Comparison of ENCODE assay signal across 11 cellular contexts in the genomic region with DNA sequence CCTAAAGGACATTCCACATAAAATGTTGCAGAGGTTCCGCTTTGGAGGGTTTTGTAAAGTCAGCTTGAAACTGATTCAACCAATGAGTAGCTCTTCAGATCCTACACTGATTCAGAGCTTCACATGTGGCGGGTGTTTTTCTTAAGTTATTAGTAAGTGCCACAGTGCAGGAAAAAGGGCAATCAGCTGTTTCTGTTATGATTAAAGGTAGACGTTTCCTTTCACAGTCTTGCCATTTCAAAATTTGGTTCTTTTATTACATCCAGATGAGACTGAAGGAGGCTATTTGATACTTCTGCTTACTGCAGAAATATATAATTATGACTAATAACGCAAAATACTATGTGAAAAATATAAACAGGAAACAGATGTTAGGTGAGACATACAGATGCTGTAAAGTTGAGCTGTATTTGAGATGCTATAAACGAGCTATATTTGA.
DNase-seq lines count a peak whose midpoint lies in the region; ATAC-seq and TF ChIP-seq lines count a peak whose summit lies in the region.
"Had no signal": no experiment of that assay in that cellular context is flagged by ENCODE, and none has a peak within 500 bp of the region (broad histone marks: within the 10 kb centered on the region; RNA-seq: fewer than 3 reads in every experiment).

No MANE protein-coding gene starts in this region.

- H3K36me3 Mint-ChIP-seq in activated T-cell treated with anti-CD3 and anti-CD28 coated beads, Interleukin-2, amount 50 U/mL, for 72 hours (ENCODE audit: insufficient read depth in 2 of 2), result peaks cover 2 to 3% of the 10 kb centered on the region in 2 donors
- H3K36me3 Mint-ChIP-seq: activated naive CD4-positive, alpha-beta T cell treated with anti-CD3 and anti-CD28 coated beads, Interleukin-2, amount 10 ng/mL, durations not matched to agents 7 days and 5 days had no signal

- H3K9ac ChIP-seq in OCI-LY3 (ENCODE audit: low read length), result peak overlapping the region; percentile 55
- H3K9ac ChIP-seq: BLaER1 had no signal

- no peaks in the 10 kb centered on the region for H3K9me3 ChIP-seq in OCI-LY3 (ENCODE audit: insufficient read depth, low read length)
- H3K9me3 ChIP-seq: BLaER1, SJSA1 had no signal

- H3K4me1 ChIP-seq in OCI-LY3 (ENCODE audit: low read length), result peaks cover 23% of the 10 kb centered on the region
- H3K4me1 ChIP-seq: BLaER1, SJSA1 had no signal

- no peaks in the 10 kb centered on the region for H4K20me1 ChIP-seq in OCI-LY3 (ENCODE audit: insufficient read depth, low read length)
- H4K20me1 ChIP-seq: BLaER1 had no signal

- peak; percentile 72 to 97 for ATAC-seq in activated T-cell treated with anti-CD3 and anti-CD28 coated beads, Interleukin-2, amount 50 U/mL, for 72 hours (replicated peaks in 1 of 2)
- ATAC-seq in HG02678 (IDR thresholded peaks at IDR 0.05; ENCODE audit: unreplicated experiment), result peak; percentile 70
- ATAC-seq in stimulated activated naive CD8-positive, alpha-beta T cell treated with anti-CD3 and anti-CD28 coated beads, Interleukin-15, Interleukin-2, amounts not matched to agents 100 U/mL and 50 U/mL, for 24 hours, result peak; percentile 52

- H3K27ac Mint-ChIP-seq in activated T-cell treated with anti-CD3 and anti-CD28 coated beads, Interleukin-2, amount 50 U/mL, for 72 hours, result peak overlapping the region; percentile 70
- H3K27ac Mint-ChIP-seq: activated naive CD4-positive, alpha-beta T cell treated with anti-CD3 and anti-CD28 coated beads, Interleukin-2, amount 10 ng/mL, durations not matched to agents 7 days and 5 days had no signal

- peak in 1 of 2 donors; percentile 11 for DNase-seq in activated T-cell treated with anti-CD3 and anti-CD28 coated beads, Interleukin-2, amount 50 U/mL, for 72 hours
- no peak for DNase-seq in activated T-cell treated with anti-CD3 and anti-CD28 coated beads, Interleukin-2, amount 50 U/mL, for 1 hour
- DNase-seq in stimulated activated naive CD8-positive, alpha-beta T cell treated with anti-CD3 and anti-CD28 coated beads, Interleukin-15, Interleukin-2, amounts not matched to agents 100 U/mL and 50 U/mL, for 24 hours, result no peak
- DNase-seq in A172 (ENCODE audit: low spot score), result no peak
- no peak for DNase-seq in NK-92 treated with Interleukin-12 subunit alpha and Interleukin-12 subunit beta, amount 100 ng/mL, for 24 hours (lab: John Stamatoyannopoulos, UW)
- no peak for DNase-seq in NOMO-1 treated with DMSO at 0.1 percent for 48 hours (lab: John Stamatoyannopoulos, UW; ENCODE audit: unreplicated experiment)
- DNase-seq: activated naive CD4-positive, alpha-beta T cell treated with anti-CD3 and anti-CD28 coated beads, Interleukin-2, amount 10 ng/mL, durations not matched to agents 7 days and 5 days had no signal

- peaks cover 12% of the 10 kb centered on the region for H3K4me1 Mint-ChIP-seq in activated T-cell treated with anti-CD3 and anti-CD28 coated beads, Interleukin-2, amount 50 U/mL, for 72 hours (ENCODE audit: low read depth)
- H3K4me1 Mint-ChIP-seq: activated naive CD4-positive, alpha-beta T cell treated with anti-CD3 and anti-CD28 coated beads, Interleukin-2, amount 10 ng/mL, durations not matched to agents 7 days and 5 days had no signal

- H3K36me3 ChIP-seq in OCI-LY3 (replicated peaks; ENCODE audit: low read depth, low read length), result no peaks in the 10 kb centered on the region
- H3K36me3 ChIP-seq: BLaER1, SJSA1 had no signal

- TF ChIP-seq CTCF in OCI-LY3 (IDR thresholded peaks at IDR 0.05; ENCODE audit: low read depth, low read length), result no peak

- peak overlapping the region; percentile 39 for H3K4me3 ChIP-seq in OCI-LY3 (ENCODE audit: low read length)
- H3K4me3 ChIP-seq: BLaER1, SJSA1 had no signal

- peak overlapping the region; percentile 65 for H3K4me2 ChIP-seq in OCI-LY3 (ENCODE audit: low read length)
- H3K4me2 ChIP-seq: BLaER1 had no signal

- H3K27me3 Mint-ChIP-seq in activated T-cell treated with anti-CD3 and anti-CD28 coated beads, Interleukin-2, amount 50 U/mL, for 72 hours (ENCODE audit: low read depth), result no peaks in the 10 kb centered on the region
- H3K27me3 Mint-ChIP-seq: activated naive CD4-positive, alpha-beta T cell treated with anti-CD3 and anti-CD28 coated beads, Interleukin-2, amount 10 ng/mL, durations not matched to agents 7 days and 5 days had no signal

- H3K4me3 Mint-ChIP-seq in activated T-cell treated with anti-CD3 and anti-CD28 coated beads, Interleukin-2, amount 50 U/mL, for 72 hours, result peak overlapping the region in 1 of 2 donors; percentile 36
- H3K4me3 Mint-ChIP-seq: activated naive CD4-positive, alpha-beta T cell treated with anti-CD3 and anti-CD28 coated beads, Interleukin-2, amount 10 ng/mL, durations not matched to agents 7 days and 5 days had no signal

- no peaks in the 10 kb centered on the region for H3K79me2 ChIP-seq in OCI-LY3 (ENCODE audit: low read length)

- no peaks in the 10 kb centered on the region for H3K27me3 ChIP-seq in OCI-LY3 (ENCODE audit: low read depth, low read length)
- H3K27me3 ChIP-seq: BLaER1, SJSA1 had no signal

- H3K27ac ChIP-seq in OCI-LY3 (ENCODE audit: low read length), result peak overlapping the region; percentile 72
- H3K27ac ChIP-seq: BLaER1, SJSA1 had no signal

- peaks cover 0 to under 1% of the 10 kb centered on the region in 2 donors for H3K9me3 Mint-ChIP-seq in activated T-cell treated with anti-CD3 and anti-CD28 coated beads, Interleukin-2, amount 50 U/mL, for 72 hours
- H3K9me3 Mint-ChIP-seq: activated naive CD4-positive, alpha-beta T cell treated with anti-CD3 and anti-CD28 coated beads, Interleukin-2, amount 10 ng/mL, durations not matched to agents 7 days and 5 days had no signal

- H2AFZ ChIP-seq in OCI-LY3 (ENCODE audit: low read depth, low read length), result no peak overlapping the region
